Comparison of ENCODE assay signal across 8 cellular contexts in genomic region chr14:104794641-104795467, GRCh38. TPM values are rescaled to one million over a fixed set of nuclear protein-coding genes. Genes with fewer than 3 reads are reported as not detected.
DNase-seq lines count a peak whose midpoint lies in the region; ATAC-seq and TF ChIP-seq lines count a peak whose summit lies in the region.

No MANE protein-coding gene starts in this region.

- no peaks in the 10 kb centered on the region for H3K27me3 ChIP-seq in heart left ventricle

- peaks cover 12% of the 10 kb centered on the region for H3K27me3 Mint-ChIP-seq in progenitor cell of endocrine pancreas

- peak overlapping the region; percentile 47 to 98 (median 80) for H3K4me3 ChIP-seq in heart left ventricle

- no peaks in the 10 kb centered on the region for H3K9me3 ChIP-seq in heart left ventricle

- intact Hi-C loops in heart left ventricle (cut with DNase I): loop anchor here in 1 of 10 donors (5.0 kb wide), 1 partner anchor 43 kb away; the partner anchor contains the start of gene SIVA1

- TF ChIP-seq CTCF in heart left ventricle (IDR thresholded peaks at IDR 0.05) (no peak), progenitor cell of endocrine pancreas (IDR thresholded peaks at IDR 0.05; ENCODE audit: unreplicated experiment) (no peak)

- WGBS in heart left ventricle, 4 donors: 0 to 1% (median 1%) methylated on average over 32 to 77 of the region's 77 CpGs

- peak overlapping the region; percentile 41 to 92 (median 80) for H3K27ac ChIP-seq in heart left ventricle

- no peak for TF ChIP-seq POLR2A in heart left ventricle (IDR thresholded peaks at IDR 0.05)

- no peaks in the 10 kb centered on the region for H3K9me3 Mint-ChIP-seq in progenitor cell of endocrine pancreas (ENCODE audit: low read depth)

- H3K4me1 Mint-ChIP-seq in progenitor cell of endocrine pancreas (ENCODE audit: low read depth): peaks cover 36% of the 10 kb centered on the region

- peak overlapping the region; percentile 92 for H3K27ac Mint-ChIP-seq in progenitor cell of endocrine pancreas

- H3K4me1 ChIP-seq in heart left ventricle: peaks cover 6 to 80% (median 59%) of the 10 kb centered on the region in 12 donors

- peak; percentile 30 for DNase-seq in activated gamma-delta T cell (lab: John Stamatoyannopoulos, UW)
- no peak for DNase-seq in activated gamma-delta T cell treated with Interleukin-2 at 50 U/mL for 16 hours
- peak; percentile 68 for DNase-seq in activated CD8-positive, alpha-beta memory T cell treated with anti-CD3 and anti-CD28 coated beads, Interleukin-2, amount 50 U/mL, for 48 hours
- peak in 3 of 5 donors; percentile 45 to 51 (median 46) for DNase-seq in heart left ventricle
- DNase-seq in progenitor cell of endocrine pancreas (ENCODE audit: low spot score, unreplicated experiment): no peak

- ATAC-seq in HG03354 (IDR thresholded peaks at IDR 0.05; ENCODE audit: poor library complexity, severe bottlenecking, unreplicated experiment): peak; percentile 46
- ATAC-seq in heart left ventricle: peak in 3 of 4 donors; percentile 1 to 25 (median 15)
- ATAC-seq in HG03469 (IDR thresholded peaks at IDR 0.05; ENCODE audit: unreplicated experiment): no peak
- ATAC-seq in GM21576 (IDR thresholded peaks at IDR 0.05; ENCODE audit: unreplicated experiment): no peak

- H3K36me3 Mint-ChIP-seq in progenitor cell of endocrine pancreas (ENCODE audit: insufficient read depth): no peaks in the 10 kb centered on the region

- H3K36me3 ChIP-seq in heart left ventricle: peaks cover 0 to 27% (median 20%) of the 10 kb centered on the region in 9 donors

- peak overlapping the region; percentile 82 for H3K4me3 Mint-ChIP-seq in progenitor cell of endocrine pancreas (ENCODE audit: low read depth)

RNA-seq across cellular contexts. Expression of gene AKT1, which starts 0.7 kb away (rescaled TPM):
- 100 to 1,000 TPM; 115 to 173 (median 143) TPM for total RNA-seq in heart left ventricle
- polyA plus RNA-seq in heart left ventricle: 100 to 1,000 TPM; 108 to 129 TPM
- 147 and 151 TPM in 2 replicates for total RNA-seq in progenitor cell of endocrine pancreas

RNA-seq across cellular contexts. Expression of gene ZBTB42, which starts 6.0 kb away (rescaled TPM):
- total RNA-seq in heart left ventricle (10 to 100 TPM in 3 of 9 donors, 1 to 10 TPM in 6; 4.9 to 12.9 (median 7.4) TPM), progenitor cell of endocrine pancreas (12.3 and 12.6 TPM in 2 replicates)
- 10 to 100 TPM in 1 of 2 donors, 1 to 10 TPM in 1; 4.2 to 12.3 TPM for polyA plus RNA-seq in heart left ventricle

RNA-seq across cellular contexts. Expression of gene SIVA1, which starts 41.9 kb away (rescaled TPM):
- total RNA-seq in heart left ventricle (100 to 1,000 TPM in 2 of 9 donors, 10 to 100 TPM in 7; 41.0 to 203 (median 53.9) TPM), progenitor cell of endocrine pancreas (98.6 and 116 TPM in 2 replicates)
- polyA plus RNA-seq in heart left ventricle: 100 to 1,000 TPM; 126 to 191 TPM

Comparison
In these comparisons a context has a peak if more than half of its experiments do, and no peak if none do; other contexts are left out.
1. DNase-seq: peak in activated gamma-delta T cell (single experiment), activated CD8-positive, alpha-beta memory T cell treated with anti-CD3 and anti-CD28 coated beads, Interleukin-2, amount 50 U/mL, for 48 hours (single experiment) and heart left ventricle (3 of 5); none in activated gamma-delta T cell treated with Interleukin-2 at 50 U/mL for 16 hours (single experiment) and progenitor cell of endocrine pancreas (single experiment).
2. ATAC-seq: peak in HG03354 (single experiment) and heart left ventricle (3 of 4); none in HG03469 (single experiment) and GM21576 (single experiment).